1 cellular context compared by ENCODE assay signal in genomic region chr2:106282816-106283215, GRCh38.
TF ChIP-seq lines count a peak whose summit lies in the region.

No MANE protein-coding gene starts in this region.

TF ChIP-seq in WTC11, 78 proteins besides CTCF, POLR2A, EP300 and RAD21 (continued from another document):
- TF ChIP-seq AR (CRISPR knock-in tag; IDR thresholded peaks at IDR 0.05) = no peak
- no peak for TF ChIP-seq ZSCAN18 (CRISPR knock-in tag; IDR thresholded peaks at IDR 0.05)
- TF ChIP-seq ZNF121 (CRISPR knock-in tag; IDR thresholded peaks at IDR 0.05) = no peak
- no peak for TF ChIP-seq HMGXB4 (CRISPR knock-in tag; IDR thresholded peaks at IDR 0.05)
- no peak for TF ChIP-seq RORB (CRISPR knock-in tag; IDR thresholded peaks at IDR 0.05)
